ENCODE assay signal across 16 cellular contexts in genomic region chr16:85432606-85433005, GRCh38.
DNase-seq lines count a peak whose midpoint lies in the region; ATAC-seq and TF ChIP-seq lines count a peak whose summit lies in the region.
"Had no signal": no experiment of that assay in that cellular context is flagged by ENCODE, and none has a peak within 500 bp of the region (broad histone marks: within the 10 kb centered on the region; RNA-seq: fewer than 3 reads in every experiment).

No MANE protein-coding gene starts in this region.

- no peak overlapping the region for H2BK20ac ChIP-seq in H9 (ENCODE audit: low read depth, low read length, poor library complexity, severe bottlenecking)

- WGBS in neuronal stem cell (ENCODE audit: extremely low coverage in 2 of 2, insufficient read length in 2 of 2, insufficient replicate concordance in 1 of 2), 2 donors, result no CpG with 5 or more reads among the region's 6 CpGs
- no CpG with 5 or more reads among the region's 6 CpGs for WGBS in H9 (ENCODE audit: extremely low coverage, insufficient read length, low lambda C conversion rate)

- H3K9ac ChIP-seq in neuronal stem cell (ENCODE audit: low read depth, low read length, poor library complexity) (no peak overlapping the region), H9 (ENCODE audit: extremely low read depth, insufficient read length, low read length) (no peak overlapping the region)
- H3K9ac ChIP-seq: BLaER1 had no signal

- H3K27me3 ChIP-seq in neuronal stem cell (ENCODE audit: control insufficient read depth in 3 of 3, insufficient read depth in 3 of 3, low read depth in 1 of 3, low read length in 3 of 3) (peaks cover 0 to 4% (median 0%) of the 10 kb centered on the region in 3 experiments), H9 (ENCODE audit: insufficient read depth, low read length) (no peaks in the 10 kb centered on the region)
- H3K27me3 ChIP-seq: BLaER1 had no signal

- H3K4me3 Mint-ChIP-seq in natural killer cell treated with Interleukin-12 subunit alpha and Interleukin-12 subunit beta and Interleukin-15 and Interleukin-18, amount 100 ng/mL, for 72 hours, result no peak overlapping the region
- H3K4me3 Mint-ChIP-seq in natural killer cell (no peak overlapping the region), H9 (no peak overlapping the region)
- H3K4me3 Mint-ChIP-seq: CD4-positive, CD25-positive, alpha-beta regulatory T cell; HFFc6 had no signal

- peak; percentile 31 for DNase-seq in natural killer cell treated with Interleukin-12 subunit alpha and Interleukin-12 subunit beta and Interleukin-15 and Interleukin-18, amount 100 ng/mL, for 72 hours (ENCODE audit: low spot score)
- DNase-seq in natural killer cell, result no peak
- no peak for DNase-seq in erythroblast (lab: John Stamatoyannopoulos, UW)
- DNase-seq in neuronal stem cell (ENCODE audit: low spot score), result no peak
- no peak for DNase-seq in H9
- DNase-seq in NCI-H2107 (lab: John Stamatoyannopoulos, UW), result no peak
- DNase-seq: 8988T; AML-193; CD4-positive, CD25-positive, alpha-beta regulatory T cell; DMS53; GF-D8; GOT3; HCEC 1CT; HFFc6 had no signal

- no peaks in the 10 kb centered on the region for H3K9me3 Mint-ChIP-seq in natural killer cell treated with Interleukin-12 subunit alpha and Interleukin-12 subunit beta and Interleukin-15 and Interleukin-18, amount 100 ng/mL, for 72 hours
- H3K9me3 Mint-ChIP-seq in natural killer cell (no peaks in the 10 kb centered on the region), H9 (no peaks in the 10 kb centered on the region)
- H3K9me3 Mint-ChIP-seq: CD4-positive, CD25-positive, alpha-beta regulatory T cell; HFFc6 had no signal

- no peak overlapping the region for H2AFZ ChIP-seq in neuronal stem cell (ENCODE audit: low read length)
- no peak overlapping the region for H2AFZ ChIP-seq in H9 (ENCODE audit: low read length)

- H3K36me3 Mint-ChIP-seq in natural killer cell treated with Interleukin-12 subunit alpha and Interleukin-12 subunit beta and Interleukin-15 and Interleukin-18, amount 100 ng/mL, for 72 hours, result no peaks in the 10 kb centered on the region
- H3K36me3 Mint-ChIP-seq in natural killer cell (no peaks in the 10 kb centered on the region), H9 (ENCODE audit: insufficient read depth in 1 of 3, low read depth in 3 of 3) (no peaks in the 10 kb centered on the region)
- H3K36me3 Mint-ChIP-seq: CD4-positive, CD25-positive, alpha-beta regulatory T cell had no signal

- H3K56ac ChIP-seq in H9 (ENCODE audit: insufficient read length, low read depth, low read length), result no peak overlapping the region

- H3K36me3 ChIP-seq in neuronal stem cell (replicated peaks in 1 of 2; ENCODE audit: control insufficient read depth in 2 of 2, insufficient read depth in 2 of 2, low read length in 2 of 2), result no peaks in the 10 kb centered on the region
- H3K36me3 ChIP-seq: BLaER1 had no signal

- H3K79me1 ChIP-seq in neuronal stem cell (ENCODE audit: low read depth, low read length) (peaks cover 2% of the 10 kb centered on the region), H9 (ENCODE audit: insufficient read depth, low read depth, low read length, poor library complexity, severe bottlenecking) (no peaks in the 10 kb centered on the region)

- peaks cover 2% of the 10 kb centered on the region for H3K23me2 ChIP-seq in H9 (ENCODE audit: insufficient read length, low read depth, low read length, poor library complexity, severe bottlenecking)

- H3K4ac ChIP-seq in neuronal stem cell (ENCODE audit: low read length) (no peak overlapping the region), H9 (ENCODE audit: low read depth, low read length) (no peak overlapping the region)

- intact Hi-C loops in natural killer cell (cut with micrococcal nuclease), result no loop called here

- no peaks in the 10 kb centered on the region for H4K20me1 ChIP-seq in H9 (ENCODE audit: control insufficient read depth, insufficient read depth, insufficient read length)

- H4K91ac ChIP-seq in neuronal stem cell (ENCODE audit: low read depth, low read length, poor library complexity) (no peak overlapping the region), H9 (ENCODE audit: insufficient read length, low read depth, low read length) (no peak overlapping the region)

- H4K5ac ChIP-seq in H9 (ENCODE audit: insufficient read length, low read depth, low read length), result no peak overlapping the region

- H2BK120ac ChIP-seq in neuronal stem cell (ENCODE audit: low read depth, low read length) (no peak overlapping the region), H9 (ENCODE audit: low read depth, low read length, poor library complexity, severe bottlenecking) (no peak overlapping the region)

- H3T11ph ChIP-seq in H9 (ENCODE audit: low read length), result no peak overlapping the region

- no peak overlapping the region for H3K14ac ChIP-seq in neuronal stem cell (ENCODE audit: low read length)
- H3K14ac ChIP-seq in H9 (ENCODE audit: insufficient read depth, low read length), result no peak overlapping the region

- H3K27ac Mint-ChIP-seq in natural killer cell treated with Interleukin-12 subunit alpha and Interleukin-12 subunit beta and Interleukin-15 and Interleukin-18, amount 100 ng/mL, for 72 hours, result no peak overlapping the region
- no peak overlapping the region for H3K27ac Mint-ChIP-seq in natural killer cell
- H3K27ac Mint-ChIP-seq in H9, result no peak overlapping the region
- H3K27ac Mint-ChIP-seq: HFFc6 had no signal

- H2BK12ac ChIP-seq in neuronal stem cell (ENCODE audit: low read length) (no peak overlapping the region), H9 (ENCODE audit: insufficient read length, low read depth, low read length) (no peak overlapping the region)

- H3K4me2 ChIP-seq in neuronal stem cell (ENCODE audit: insufficient read depth, low read length, poor library complexity, severe bottlenecking) (no peak overlapping the region), H9 (ENCODE audit: insufficient read depth, insufficient read length, low read length) (no peak overlapping the region)

- TF ChIP-seq POLR2A in erythroblast (IDR thresholded peaks at IDR 0.05; ENCODE audit: low read length), result peak; percentile 7

- H2AK5ac ChIP-seq in neuronal stem cell (ENCODE audit: low read depth, low read length), result no peak overlapping the region
- no peak overlapping the region for H2AK5ac ChIP-seq in H9 (ENCODE audit: insufficient read length, low read length)

- H3K4me1 ChIP-seq in neuronal stem cell (ENCODE audit: control insufficient read depth in 2 of 2, insufficient read depth in 1 of 2, low read depth in 1 of 2, low read length in 2 of 2), result peaks cover 12 to 30% of the 10 kb centered on the region in 2 donors
- peaks cover 10% of the 10 kb centered on the region for H3K4me1 ChIP-seq in H9 (ENCODE audit: insufficient read depth, low read length)

- no peak for ATAC-seq in natural killer cell treated with Interleukin-12 subunit alpha and Interleukin-12 subunit beta and Interleukin-15 and Interleukin-18, amount 100 ng/mL, for 72 hours
- ATAC-seq in natural killer cell (no peak), HG02678 (IDR thresholded peaks at IDR 0.05; ENCODE audit: unreplicated experiment) (no peak)

- H2BK15ac ChIP-seq in neuronal stem cell (ENCODE audit: low read length) (no peak overlapping the region), H9 (ENCODE audit: low read depth, low read length) (no peak overlapping the region)

- H3K27ac ChIP-seq in neuronal stem cell (replicated peaks; ENCODE audit: low read length) (no peak overlapping the region), H9 (ENCODE audit: insufficient read length, low read depth, low read length) (no peak overlapping the region)
- H3K27ac ChIP-seq: BLaER1 had no signal

- H3K18ac ChIP-seq in neuronal stem cell (ENCODE audit: low read length) (no peak overlapping the region), H9 (ENCODE audit: insufficient read length, low read depth, low read length) (no peak overlapping the region)

- H2BK5ac ChIP-seq in neuronal stem cell (ENCODE audit: low read length) (no peak overlapping the region), H9 (ENCODE audit: insufficient read length, low read length) (no peak overlapping the region)

- no peaks in the 10 kb centered on the region for H3K4me1 Mint-ChIP-seq in natural killer cell treated with Interleukin-12 subunit alpha and Interleukin-12 subunit beta and Interleukin-15 and Interleukin-18, amount 100 ng/mL, for 72 hours (ENCODE audit: low read depth in 2 of 2)
- no peaks in the 10 kb centered on the region for H3K4me1 Mint-ChIP-seq in natural killer cell
- peaks cover 18 to 37% of the 10 kb centered on the region in 2 experiments for H3K4me1 Mint-ChIP-seq in H9
- H3K4me1 Mint-ChIP-seq: CD4-positive, CD25-positive, alpha-beta regulatory T cell had no signal

- H3K27me3 Mint-ChIP-seq in natural killer cell treated with Interleukin-12 subunit alpha and Interleukin-12 subunit beta and Interleukin-15 and Interleukin-18, amount 100 ng/mL, for 72 hours, result peaks cover 0 to 2% of the 10 kb centered on the region in 2 donors
- H3K27me3 Mint-ChIP-seq in natural killer cell (ENCODE audit: low read depth in 2 of 2) (peaks cover 0 to 3% of the 10 kb centered on the region in 2 donors), H9 (ENCODE audit: low read depth) (peaks cover 5% of the 10 kb centered on the region; the same call in 1 of the 2 replicates)

- H4K8ac ChIP-seq in neuronal stem cell (ENCODE audit: low read depth, low read length) (peak overlapping the region; percentile 43), H9 (replicated peaks; ENCODE audit: insufficient read length, low read depth, low read length) (no peak overlapping the region)

- no peak overlapping the region for H3K23ac ChIP-seq in neuronal stem cell (ENCODE audit: low read depth, low read length, poor library complexity)
- no peak overlapping the region for H3K23ac ChIP-seq in H9 (ENCODE audit: insufficient read length, low read depth, low read length)

- no peaks in the 10 kb centered on the region for H3K79me2 ChIP-seq in H9 (ENCODE audit: insufficient read depth, low read length)

- no peak overlapping the region for H3K4me3 ChIP-seq in neuronal stem cell (ENCODE audit: low read length in 2 of 2)
- H3K4me3 ChIP-seq: BLaER1 had no signal

- TF ChIP-seq CTCF in natural killer cell (IDR thresholded peaks at IDR 0.05) (no peak), H9 (conservative IDR thresholded peaks at IDR 0.05) (no peak)

- H3K9me3 ChIP-seq in neuronal stem cell (replicated peaks in 1 of 2; ENCODE audit: control insufficient read depth in 2 of 2, insufficient read depth in 1 of 2, low read depth in 1 of 2, low read length in 2 of 2), result no peaks in the 10 kb centered on the region
- H3K9me3 ChIP-seq in H9 (ENCODE audit: control insufficient read depth, low read depth, low read length), result no peaks in the 10 kb centered on the region
- H3K9me3 ChIP-seq: BLaER1 had no signal
